ENCODE assay signal across 14 cellular contexts in the genomic region with DNA sequence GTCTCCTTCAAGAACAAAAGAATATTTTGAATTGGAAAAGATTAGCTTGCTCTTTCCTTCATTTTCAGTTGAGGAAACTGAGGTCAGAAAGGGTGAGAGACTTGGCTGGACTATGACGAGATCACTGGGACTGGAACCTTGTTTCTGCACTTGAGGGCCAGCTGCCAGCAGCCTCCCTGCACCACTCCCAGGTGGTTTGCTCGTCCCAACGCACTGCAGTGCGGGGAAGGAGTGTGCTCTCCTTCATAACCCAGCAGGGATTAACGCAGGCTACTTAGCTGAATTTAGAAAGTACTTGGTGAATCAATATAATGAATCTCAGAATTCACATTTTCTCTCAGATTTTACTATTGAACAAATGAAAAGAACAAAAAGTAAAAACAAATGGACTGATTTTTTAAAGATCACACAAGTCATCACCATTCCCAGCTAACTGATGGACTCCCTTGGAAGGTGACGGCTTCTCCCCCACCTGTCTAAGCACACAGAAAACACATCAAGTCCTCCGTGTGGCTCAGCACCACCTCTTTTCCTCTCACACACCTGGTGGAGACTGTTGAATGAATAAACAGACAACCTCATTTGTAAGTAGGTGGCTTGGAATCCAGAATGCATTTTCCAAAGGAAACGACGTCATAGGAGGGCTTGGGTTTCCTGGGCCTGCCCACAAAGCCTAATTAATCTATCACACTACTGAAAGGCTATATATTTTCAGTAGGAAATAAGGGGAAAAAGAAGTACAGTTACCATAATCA.
DNase-seq lines count a peak whose midpoint lies in the region; ATAC-seq and TF ChIP-seq lines count a peak whose summit lies in the region.
"Had no signal": no experiment of that assay in that cellular context is flagged by ENCODE, and none has a peak within 500 bp of the region (broad histone marks: within the 10 kb centered on the region; RNA-seq: fewer than 3 reads in every experiment).

No MANE protein-coding gene starts in this region.

- H3K9me3 ChIP-seq in hepatocyte (ENCODE audit: low read depth), result no peaks in the 10 kb centered on the region
- H3K9me3 ChIP-seq in transverse colon, result no peaks in the 10 kb centered on the region

- H2AFZ ChIP-seq in hepatocyte, result no peak overlapping the region

- H3K4me3 ChIP-seq in hepatocyte, result no peak overlapping the region
- no peak overlapping the region for H3K4me3 ChIP-seq in transverse colon

- in situ Hi-C loops in transverse colon (cut with MboI; ENCODE audit: low pct_ligation_motif_present in 1 of 4, low pct_unique_long_range_greater_than_20kb in 1 of 4, low sequenced_read_pairs in 3 of 4), result no loop called here

- WGBS in hepatocyte (ENCODE audit: low lambda C conversion rate, missing lambda C conversion rate), result 75% methylated on average over 9 of the region's 9 CpGs
- WGBS in transverse colon (ENCODE audit: low coverage in 1 of 2), 2 donors, result 48 to 50% methylated on average over 2 to 9 of the region's 9 CpGs

- H3K27ac ChIP-seq in hepatocyte, result peak overlapping the region; percentile 29
- H3K27ac ChIP-seq in transverse colon, result peak overlapping the region; percentile 7 to 47 (median 34)

- H3K27me3 Mint-ChIP-seq in nephron progenitor cell (ENCODE audit: low read depth, poor library complexity), result no peaks in the 10 kb centered on the region
- H3K27me3 Mint-ChIP-seq in effector memory CD8-positive, alpha-beta T cell, result peaks cover 52 to 73% of the 10 kb centered on the region in 2 donors
- peaks cover 28% of the 10 kb centered on the region for H3K27me3 Mint-ChIP-seq in osteocyte (ENCODE audit: unreplicated experiment)

- H3K4me1 Mint-ChIP-seq in nephron progenitor cell, result peaks cover 26% of the 10 kb centered on the region
- H3K4me1 Mint-ChIP-seq in effector memory CD8-positive, alpha-beta T cell (ENCODE audit: low read depth in 2 of 2), result no peaks in the 10 kb centered on the region
- peaks cover 20% of the 10 kb centered on the region for H3K4me1 Mint-ChIP-seq in osteocyte (ENCODE audit: unreplicated experiment)

- no peaks in the 10 kb centered on the region for H4K20me1 ChIP-seq in hepatocyte (ENCODE audit: insufficient read depth, poor library complexity, severe bottlenecking)

- H3K27ac Mint-ChIP-seq in nephron progenitor cell, result no peak overlapping the region
- no peak overlapping the region for H3K27ac Mint-ChIP-seq in effector memory CD8-positive, alpha-beta T cell
- H3K27ac Mint-ChIP-seq in osteocyte (ENCODE audit: unreplicated experiment), result no peak overlapping the region
- H3K27ac Mint-ChIP-seq: activated T-cell treated with anti-CD3 and anti-CD28 coated beads, Interleukin-2, amount 50 U/mL, for 72 hours had no signal

- H3K9me3 Mint-ChIP-seq in nephron progenitor cell, result no peaks in the 10 kb centered on the region
- no peaks in the 10 kb centered on the region for H3K9me3 Mint-ChIP-seq in effector memory CD8-positive, alpha-beta T cell
- no peaks in the 10 kb centered on the region for H3K9me3 Mint-ChIP-seq in osteocyte (ENCODE audit: unreplicated experiment)
- H3K9me3 Mint-ChIP-seq: activated T-cell treated with anti-CD3 and anti-CD28 coated beads, Interleukin-2, amount 50 U/mL, for 72 hours had no signal

- H3K27me3 ChIP-seq in hepatocyte (no peaks in the 10 kb centered on the region), transverse colon (no peaks in the 10 kb centered on the region)

- H3K4me1 ChIP-seq in hepatocyte (ENCODE audit: insufficient read depth), result peaks cover 23% of the 10 kb centered on the region
- H3K4me1 ChIP-seq in transverse colon, result peaks cover 0 to 52% (median 12%) of the 10 kb centered on the region in 4 donors

- H3K4me2 ChIP-seq in hepatocyte, result no peak overlapping the region

- no peaks in the 10 kb centered on the region for H3K79me2 ChIP-seq in hepatocyte

- no peak for ATAC-seq in effector memory CD8-positive, alpha-beta T cell (replicated peaks)
- ATAC-seq: activated T-cell treated with anti-CD3 and anti-CD28 coated beads, Interleukin-2, amount 50 U/mL, for 72 hours had no signal

- H3K9me2 ChIP-seq in hepatocyte (replicated peaks; ENCODE audit: insufficient read depth), result no peaks in the 10 kb centered on the region

- H3K36me3 ChIP-seq in hepatocyte (replicated peaks; ENCODE audit: insufficient read depth, low read depth) (no peaks in the 10 kb centered on the region), transverse colon (no peaks in the 10 kb centered on the region)

- intact Hi-C loops in transverse colon (cut with DNase I; ENCODE audit: low total_unique reads), result no loop called here

- TF ChIP-seq CTCF in hepatocyte (IDR thresholded peaks at IDR 0.05; ENCODE audit: poor library complexity) (no peak), transverse colon (IDR thresholded peaks at IDR 0.05) (no peak), nephron progenitor cell (IDR thresholded peaks at IDR 0.05) (no peak), osteocyte (IDR thresholded peaks at IDR 0.05) (no peak)

- no peak for TF ChIP-seq POLR2A in transverse colon (IDR thresholded peaks at IDR 0.05)

- H3K4me3 Mint-ChIP-seq in nephron progenitor cell (no peak overlapping the region), osteocyte (ENCODE audit: unreplicated experiment) (no peak overlapping the region)
- H3K4me3 Mint-ChIP-seq in effector memory CD8-positive, alpha-beta T cell, result no peak overlapping the region
- H3K4me3 Mint-ChIP-seq: activated T-cell treated with anti-CD3 and anti-CD28 coated beads, Interleukin-2, amount 50 U/mL, for 72 hours had no signal

- TF ChIP-seq EP300 in transverse colon (IDR thresholded peaks at IDR 0.05; ENCODE audit: low read depth), result no peak

- H3K36me3 Mint-ChIP-seq in nephron progenitor cell (ENCODE audit: low read depth) (no peaks in the 10 kb centered on the region), osteocyte (ENCODE audit: unreplicated experiment) (no peaks in the 10 kb centered on the region)
- no peaks in the 10 kb centered on the region for H3K36me3 Mint-ChIP-seq in effector memory CD8-positive, alpha-beta T cell (ENCODE audit: insufficient read depth)

- DNase-seq in NCI-H524 (lab: John Stamatoyannopoulos, UW) (peak; percentile 12 to 41), NCI-H524 treated with DMSO at 0.1 percent for 48 hours (lab: John Stamatoyannopoulos, UW) (no peak), NCI-H748 (lab: John Stamatoyannopoulos, UW; ENCODE audit: unreplicated experiment) (peak; percentile 96), hepatocyte (ENCODE audit: low spot score) (no peak), transverse colon (no peak), nephron progenitor cell (no peak), osteocyte (ENCODE audit: extremely low spot score, unreplicated experiment) (no peak)
- no peak for DNase-seq in effector memory CD8-positive, alpha-beta T cell
- DNase-seq: activated CD4-positive, alpha-beta T cell treated with anti-CD3 and anti-CD28 coated beads, Interleukin-2, amount 50 U/mL, for 1 hour; activated T-cell treated with anti-CD3 and anti-CD28 coated beads, Interleukin-2, amount 50 U/mL, for 72 hours; NCI-H2227 treated with DMSO at 0.1 percent for 48 hours; occipital lobe; stimulated activated CD4-positive, alpha-beta T cell treated with anti-CD3 and anti-CD28 coated beads, Interleukin-12 subunit alpha, Interleukin-12 subunit beta, amount 100 ng/mL, for 4 hours; substantia nigra had no signal

Comparison
In these comparisons a context has a peak if more than half of its experiments do, and no peak if none do; other contexts are left out.
1. DNase-seq: peak in NCI-H524 (2 of 2) and NCI-H748 (single experiment); none in NCI-H524 treated with DMSO at 0.1 percent for 48 hours (single experiment), hepatocyte (single experiment), transverse colon (single experiment), nephron progenitor cell (single experiment), effector memory CD8-positive, alpha-beta T cell (0 of 3) and osteocyte (single experiment).